18 cellular contexts compared by ENCODE assay signal in genomic region chr2:239660390-239661228, GRCh38.
A peak's percentile ranks its signal among the peaks of the same experiment; 100 is the strongest.
DNase-seq lines count a peak whose midpoint lies in the region; ATAC-seq and TF ChIP-seq lines count a peak whose summit lies in the region.
"Had no signal": no experiment of that assay in that cellular context is flagged by ENCODE, and none has a peak within 500 bp of the region (broad histone marks: within the 10 kb centered on the region; RNA-seq: fewer than 3 reads in every experiment).

No MANE protein-coding gene starts in this region.

- H3K9me3 ChIP-seq in right cardiac atrium (ENCODE audit: control insufficient read depth, low read length) (no peaks in the 10 kb centered on the region), mucosa of descending colon (no peaks in the 10 kb centered on the region)
- H3K9me3 ChIP-seq: body of pancreas, spleen, vagina had no signal

- intact Hi-C loops in cardiac septum (cut with DNase I) = no loop called here
- intact Hi-C loops in right cardiac atrium (cut with DNase I) = no loop called here
- intact Hi-C loops in lower leg skin (cut with DNase I; ENCODE audit: low total_unique reads) = no loop called here
- intact Hi-C loops in mucosa of descending colon (cut with DNase I, micrococcal nuclease) = no loop called here

- TF ChIP-seq CTCF in RWPE1 (conservative IDR thresholded peaks at IDR 0.05; ENCODE audit: low read depth) = no peak
- no peak for TF ChIP-seq CTCF in lower leg skin (IDR thresholded peaks at IDR 0.05)
- no peak for TF ChIP-seq CTCF in mucosa of descending colon (IDR thresholded peaks at IDR 0.05)

- CTCF ChIA-PET in RWPE1 (lab: Yijun Ruan, JAX) = interaction anchor here (0.6 to 1.0 kb wide), 8 partner anchors 9 to 299 kb away, joined by 3 to 7 read pairs (median 3); no protein-coding TSS in a partner anchor

- POLR2A ChIA-PET in RWPE1 (lab: Yijun Ruan, JAX; ENCODE audit: low non-redundant PET) = no interaction called here

- no peak overlapping the region for H3K4me3 ChIP-seq in right cardiac atrium (ENCODE audit: low read length)
- H3K4me3 ChIP-seq in lower leg skin (ENCODE audit: low read depth, poor library complexity, severe bottlenecking) = no peak overlapping the region
- H3K4me3 ChIP-seq in mucosa of descending colon = no peak overlapping the region
- H3K4me3 ChIP-seq: body of pancreas, spleen, vagina had no signal

- H3K36me3 ChIP-seq in mucosa of descending colon (ENCODE audit: low read depth) = no peaks in the 10 kb centered on the region
- H3K36me3 ChIP-seq: spleen, vagina had no signal

- H3K4me1 ChIP-seq in right cardiac atrium (ENCODE audit: control insufficient read depth, insufficient read depth, low read length) (no peaks in the 10 kb centered on the region), mucosa of descending colon (ENCODE audit: low read depth) (no peaks in the 10 kb centered on the region)
- H3K4me1 ChIP-seq: body of pancreas had no signal

- 78% methylated on average over 24 of the region's 24 CpGs for WGBS in right cardiac atrium
- 35 to 42% methylated on average over 24 of the region's 24 CpGs for WGBS in lower leg skin, 2 donors

- H3K27me3 ChIP-seq in right cardiac atrium (ENCODE audit: control insufficient read depth, insufficient read depth) = no peaks in the 10 kb centered on the region
- H3K27me3 ChIP-seq: body of pancreas, vagina had no signal

- ATAC-seq in right cardiac atrium = no peak
- no peak for ATAC-seq in mucosa of descending colon
- ATAC-seq: activated CD4-positive, CD25-positive, alpha-beta regulatory T cell treated with anti-CD3 and anti-CD28 coated beads, Interleukin-2, amount 50 U/mL, for 24 hours; body of pancreas; Panc1; stimulated activated naive CD8-positive, alpha-beta T cell treated with anti-CD3 and anti-CD28 coated beads, Interleukin-15, Interleukin-2, amounts not matched to agents 100 U/mL and 50 U/mL, for 24 hours had no signal

- peak; percentile 63 for DNase-seq in cardiac septum (ENCODE audit: low spot score)
- no peak for DNase-seq in right cardiac atrium
- DNase-seq in RWPE1 (ENCODE audit: low spot score) = peak; percentile 90
- peak; percentile 62 to 88 for DNase-seq in lower leg skin (ENCODE audit: low spot score in 2 of 2)
- no peak for DNase-seq in OCI-M2 (lab: John Stamatoyannopoulos, UW; ENCODE audit: unreplicated experiment)
- no peak for DNase-seq in mucosa of descending colon
- no peak for DNase-seq in SKM-1 treated with dmso at 0.1 percent for 144 hours (lab: John Stamatoyannopoulos, UW; ENCODE audit: unreplicated experiment)
- no peak for DNase-seq in SKM-1 (lab: John Stamatoyannopoulos, UW; ENCODE audit: unreplicated experiment)
- DNase-seq: activated naive CD4-positive, alpha-beta T cell treated with anti-CD3 and anti-CD28 coated beads, Interleukin-2, amount 50 U/mL, for 16 hours; dermis blood vessel endothelial cell; NCI-H510A; spleen; stimulated activated naive CD8-positive, alpha-beta T cell treated with anti-CD3 and anti-CD28 coated beads, Interleukin-15, Interleukin-2, amounts not matched to agents 100 U/mL and 50 U/mL, for 24 hours had no signal

- TF ChIP-seq POLR2A in lower leg skin (IDR thresholded peaks at IDR 0.05) = no peak

- H3K27ac ChIP-seq in right cardiac atrium (ENCODE audit: low read length) = no peak overlapping the region
- no peak overlapping the region for H3K27ac ChIP-seq in RWPE1
- H3K27ac ChIP-seq: body of pancreas, parathyroid adenoma, vagina had no signal

Comparison
In these comparisons a context has a peak if more than half of its experiments do, and no peak if none do; other contexts are left out.
1. DNase-seq: peak in cardiac septum (single experiment), RWPE1 (single experiment) and lower leg skin (2 of 2); none in right cardiac atrium (0 of 3), OCI-M2 (single experiment), mucosa of descending colon (0 of 3), SKM-1 treated with dmso at 0.1 percent for 144 hours (single experiment) and SKM-1 (single experiment).